ENCODE assay signal across 18 cellular contexts in the genomic region with DNA sequence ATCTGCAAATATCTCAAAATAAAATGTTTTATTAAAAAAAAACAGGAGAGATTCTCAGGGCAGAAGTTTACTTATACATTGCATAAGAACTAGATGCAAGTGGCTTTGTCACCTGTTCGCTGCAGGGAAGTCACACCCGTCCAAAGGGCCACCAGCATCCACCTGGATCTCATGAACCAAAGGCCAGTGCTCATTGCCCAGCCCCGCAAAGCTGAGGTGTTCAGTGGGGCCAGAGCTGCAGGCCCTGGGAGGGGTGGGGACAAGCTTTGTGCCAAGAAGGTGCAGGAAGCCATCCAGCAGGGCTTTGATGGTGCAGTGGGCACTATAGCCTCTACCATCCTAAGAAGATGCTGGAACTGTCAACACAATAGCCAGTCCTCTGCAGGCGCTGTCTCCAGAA. TPM values are rescaled to one million over a fixed set of nuclear protein-coding genes. Genes with fewer than 3 reads are reported as not detected.
DNase-seq lines count a peak whose midpoint lies in the region; ATAC-seq and TF ChIP-seq lines count a peak whose summit lies in the region.
"Had no signal": no experiment of that assay in that cellular context is flagged by ENCODE, and none has a peak within 500 bp of the region (broad histone marks: within the 10 kb centered on the region; RNA-seq: fewer than 3 reads in every experiment).

No MANE protein-coding gene starts in this region.

- no peaks in the 10 kb centered on the region for H3K9me3 ChIP-seq in heart left ventricle
- no peaks in the 10 kb centered on the region for H3K9me3 ChIP-seq in esophagus squamous epithelium
- H3K9me3 ChIP-seq in spleen, result no peaks in the 10 kb centered on the region
- H3K9me3 ChIP-seq: A549, HAP-1 had no signal

- no peak for TF ChIP-seq CTCF in heart left ventricle (IDR thresholded peaks at IDR 0.05)
- no peak for TF ChIP-seq CTCF in esophagus squamous epithelium (IDR thresholded peaks at IDR 0.05)
- no peak for TF ChIP-seq CTCF in spleen (IDR thresholded peaks at IDR 0.05 in 8 of 11, conservative IDR thresholded peaks at IDR 0.05 in 3 of 11)

- H3K27ac ChIP-seq in heart left ventricle (peak overlapping the region in 2 of 12 donors; percentile 81 to 92), esophagus squamous epithelium (peak overlapping the region in 3 of 4 donors; percentile 69 to 87 (median 83)), spleen (peak overlapping the region in 3 of 8 donors; percentile 82 to 91 (median 83))
- H3K27ac ChIP-seq: 22Rv1, A549 had no signal

- H3K4me1 ChIP-seq in heart left ventricle, result peaks cover 5 to 75% (median 28%) of the 10 kb centered on the region in 12 donors
- H3K4me1 ChIP-seq in esophagus squamous epithelium, result peaks cover 31 to 99% (median 76%) of the 10 kb centered on the region in 3 donors
- peaks cover 3 to 64% (median 23%) of the 10 kb centered on the region in 6 donors for H3K4me1 ChIP-seq in spleen
- H3K4me1 ChIP-seq: A549, HAP-1 had no signal

- intact Hi-C loops in cardiac septum (cut with DNase I) (no loop called here), heart left ventricle (cut with DNase I) (no loop called here), esophagus squamous epithelium (cut with DNase I) (no loop called here), spleen (cut with DNase I; ENCODE audit: low total_unique reads) (no loop called here)

- no peak for ATAC-seq in heart left ventricle
- ATAC-seq: A549 had no signal

- DNase-seq in cardiac septum (ENCODE audit: low spot score) (peak; percentile 61), heart left ventricle (no peak), esophagus squamous epithelium (lab: John Stamatoyannopoulos, UW) (no peak), spleen (peak; percentile 61), kidney glomerular epithelial cell (lab: John Stamatoyannopoulos, UW) (no peak), GF-D8 (lab: John Stamatoyannopoulos, UW) (no peak)
- no peak for DNase-seq in activated CD4-positive, alpha-beta T cell treated with anti-CD3 and anti-CD28 coated beads, Interleukin-2, amount 50 U/mL, for 1 hour
- DNase-seq: CD4-positive, alpha-beta memory T cell; DMS79 treated with DMSO at 0.1 percent for 48 hours; EL; IMR-90 had no signal

- no peaks in the 10 kb centered on the region for H3K36me3 ChIP-seq in heart left ventricle
- no peaks in the 10 kb centered on the region for H3K36me3 ChIP-seq in esophagus squamous epithelium
- no peaks in the 10 kb centered on the region for H3K36me3 ChIP-seq in spleen
- H3K36me3 ChIP-seq: HAP-1 had no signal

- 93 to 96% (median 96%) methylated on average over 4 of the region's 4 CpGs for WGBS in heart left ventricle, 4 donors
- WGBS in esophagus squamous epithelium, 2 donors, result 77 to 90% methylated on average over 3 to 4 of the region's 4 CpGs
- 76 to 93% (median 83%) methylated on average over 4 of the region's 4 CpGs for WGBS in spleen, 5 donors

- no peaks in the 10 kb centered on the region for H3K27me3 ChIP-seq in heart left ventricle
- no peaks in the 10 kb centered on the region for H3K27me3 ChIP-seq in esophagus squamous epithelium
- H3K27me3 ChIP-seq in spleen (replicated peaks in 1 of 7), result no peaks in the 10 kb centered on the region

- H3K4me3 ChIP-seq in heart left ventricle (no peak overlapping the region), esophagus squamous epithelium (no peak overlapping the region), spleen (no peak overlapping the region)
- H3K4me3 ChIP-seq: A549, HAP-1 had no signal

- TF ChIP-seq POLR2A in heart left ventricle (IDR thresholded peaks at IDR 0.05) (no peak), esophagus squamous epithelium (IDR thresholded peaks at IDR 0.05) (no peak), spleen (IDR thresholded peaks at IDR 0.05) (no peak)

RNA-seq across cellular contexts. Expression of a gene that starts 15.6 kb away (rescaled TPM):
- total RNA-seq in cardiac septum (40.3 TPM), heart left ventricle (100 to 1,000 TPM in 1 of 9 donors, 10 to 100 TPM in 8; 29.6 to 110 (median 45.7) TPM), esophagus squamous epithelium (10 to 100 TPM in 2 of 4 donors, 1 to 10 TPM in 2; 4.5 to 22.9 (median 14.6) TPM), spleen (100 to 1,000 TPM in 1 of 7 donors, 10 to 100 TPM in 6; 50.4 to 103 (median 75.4) TPM)
- polyA plus RNA-seq in heart left ventricle (10 to 100 TPM in 1 of 2 donors, 1 to 10 TPM in 1; 9.2 to 40.2 TPM), spleen (1 to 10 TPM; 4.1 to 6.0 (median 5.9) TPM)
- total RNA-seq: G401, H4 had no signal
- polyA plus RNA-seq: A549, BJ had no signal

RNA-seq across cellular contexts. Expression of a gene that starts 52.2 kb away (rescaled TPM):
- total RNA-seq in cardiac septum (27.0 TPM), heart left ventricle (10 to 100 TPM; 12.4 to 70.9 (median 19.9) TPM), esophagus squamous epithelium (10 to 100 TPM; 54.9 to 93.4 (median 75.1) TPM), spleen (100 to 1,000 TPM in 2 of 7 donors, 10 to 100 TPM in 5; 47.6 to 255 (median 78.0) TPM)
- polyA plus RNA-seq in heart left ventricle (10 to 100 TPM in 1 of 2 donors, 1 to 10 TPM in 1; 8.2 to 24.0 TPM), spleen (10 to 100 TPM in 1 of 3 donors, 1 to 10 TPM in 2; 7.2 to 11.6 (median 8.7) TPM)
- total RNA-seq: G401, HT1080, IMR-90 had no signal

Comparison
In these comparisons a context has a peak if more than half of its experiments do, and no peak if none do; other contexts are left out.
1. DNase-seq: peak in cardiac septum (single experiment) and spleen (single experiment); none in heart left ventricle (0 of 5), esophagus squamous epithelium (single experiment), kidney glomerular epithelial cell (single experiment), activated CD4-positive, alpha-beta T cell treated with anti-CD3 and anti-CD28 coated beads, Interleukin-2, amount 50 U/mL, for 1 hour (single experiment) and GF-D8 (single experiment).